1 cellular context compared by ENCODE assay signal in the genomic region with DNA sequence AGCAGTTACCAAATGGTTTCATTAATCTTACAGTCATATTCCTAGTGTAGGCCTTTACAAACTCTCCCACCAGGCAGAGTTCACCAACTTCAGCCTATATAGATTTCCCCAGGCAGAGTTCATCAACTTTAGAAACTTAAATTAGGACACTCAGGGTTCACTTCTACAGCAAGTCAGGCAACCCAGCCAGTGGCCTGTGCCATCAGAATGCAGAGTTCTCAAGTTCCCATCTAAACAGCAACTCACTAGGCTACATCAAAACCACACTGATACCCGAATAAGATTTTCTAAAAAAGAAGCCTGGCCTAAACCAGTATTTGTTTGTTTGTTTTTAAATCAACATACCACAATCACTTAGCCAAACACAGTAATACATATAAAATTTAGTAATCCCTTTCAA.
TF ChIP-seq lines count a peak whose summit lies in the region.

No MANE protein-coding gene starts in this region.

TF ChIP-seq in K562, 482 proteins besides CTCF, POLR2A, EP300 and RAD21 (continued from another document):
- no peak for TF ChIP-seq ZBTB17 (CRISPR knock-in tag; IDR thresholded peaks at IDR 0.05)
